Comparison of ENCODE assay signal across 13 cellular contexts in the genomic region with DNA sequence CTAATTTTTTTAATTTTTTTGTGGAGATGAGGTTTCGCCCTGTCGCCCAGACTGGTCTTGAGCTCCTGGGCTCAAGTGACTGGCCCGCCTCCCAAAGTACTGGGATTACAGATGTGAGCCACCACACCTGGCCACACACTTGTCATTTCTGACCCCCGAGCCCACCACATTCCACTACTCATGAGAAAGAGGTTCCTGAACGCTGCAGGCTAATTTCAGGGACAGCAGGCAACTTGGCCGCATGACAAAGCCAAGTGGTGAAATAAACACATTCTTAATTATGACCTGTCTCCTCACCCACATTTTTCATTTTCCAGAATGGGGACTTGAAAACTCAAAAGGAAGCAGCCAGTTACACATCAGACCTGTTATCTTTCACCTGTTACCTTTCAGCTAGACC.
"Had no signal": no experiment of that assay in that cellular context is flagged by ENCODE, and none has a peak within 500 bp of the region (broad histone marks: within the 10 kb centered on the region; RNA-seq: fewer than 3 reads in every experiment).

No MANE protein-coding gene starts in this region.

- H3K4me1 Mint-ChIP-seq: activated CD8-positive, alpha-beta memory T cell treated with anti-CD3 and anti-CD28 coated beads, Interleukin-2, amount 10 ng/mL, durations not matched to agents 7 days and 5 days; activated naive CD8-positive, alpha-beta T cell treated with anti-CD3 and anti-CD28 coated beads, Interleukin-2, amount 10 ng/mL, durations not matched to agents 7 days and 5 days had no signal

- H3K27me3 Mint-ChIP-seq: activated CD8-positive, alpha-beta memory T cell treated with anti-CD3 and anti-CD28 coated beads, Interleukin-2, amount 10 ng/mL, durations not matched to agents 7 days and 5 days; activated naive CD8-positive, alpha-beta T cell treated with anti-CD3 and anti-CD28 coated beads, Interleukin-2, amount 10 ng/mL, durations not matched to agents 7 days and 5 days; activated T-cell treated with anti-CD3 and anti-CD28 coated beads, Interleukin-2, amount 50 U/mL, for 24 hours; naive thymus-derived CD4-positive, alpha-beta T cell had no signal

- H3K27ac Mint-ChIP-seq: activated CD8-positive, alpha-beta memory T cell treated with anti-CD3 and anti-CD28 coated beads, Interleukin-2, amount 10 ng/mL, durations not matched to agents 7 days and 5 days; activated naive CD8-positive, alpha-beta T cell treated with anti-CD3 and anti-CD28 coated beads, Interleukin-2, amount 10 ng/mL, durations not matched to agents 7 days and 5 days; activated T-cell treated with anti-CD3 and anti-CD28 coated beads, Interleukin-2, amount 50 U/mL, for 24 hours had no signal

- H3K4me3 ChIP-seq: right lobe of liver, spleen, thoracic aorta, vagina had no signal

- H3K27ac ChIP-seq: right lobe of liver, spleen, thoracic aorta, vagina had no signal

- H3K4me1 ChIP-seq: right lobe of liver, spleen, vagina had no signal

- DNase-seq: activated CD4-positive, alpha-beta T cell treated with anti-CD3 and anti-CD28 coated beads, Interleukin-2, amount 50 U/mL, for 48 hours; activated CD8-positive, alpha-beta memory T cell treated with anti-CD3 and anti-CD28 coated beads, Interleukin-2, amount 10 ng/mL, durations not matched to agents 7 days and 5 days; activated effector memory CD4-positive, alpha-beta T cell treated with anti-CD3 and anti-CD28 coated beads, Interleukin-2, amount 50 U/mL, for 16 hours; activated naive CD8-positive, alpha-beta T cell treated with anti-CD3 and anti-CD28 coated beads, Interleukin-2, amount 10 ng/mL, durations not matched to agents 7 days and 5 days; activated T-cell treated with anti-CD3 and anti-CD28 coated beads, Interleukin-2, amount 50 U/mL, for 24 hours; aorta; naive thymus-derived CD4-positive, alpha-beta T cell; right lobe of liver; spleen; stimulated activated CD4-positive, alpha-beta T cell treated with anti-CD3 and anti-CD28 coated beads, Interleukin-1b, Interleukin-23, amount 100 ng/mL, for 48 hours; stimulated activated naive CD8-positive, alpha-beta T cell treated with anti-CD3 and anti-CD28 coated beads, Interleukin-15, Interleukin-2, amounts not matched to agents 100 U/mL and 50 U/mL, for 24 hours had no signal

- H3K27me3 ChIP-seq: right lobe of liver, spleen, vagina had no signal

- H3K9me3 Mint-ChIP-seq: activated naive CD8-positive, alpha-beta T cell treated with anti-CD3 and anti-CD28 coated beads, Interleukin-2, amount 10 ng/mL, durations not matched to agents 7 days and 5 days; activated T-cell treated with anti-CD3 and anti-CD28 coated beads, Interleukin-2, amount 50 U/mL, for 24 hours had no signal

- H3K4me3 Mint-ChIP-seq: activated CD8-positive, alpha-beta memory T cell treated with anti-CD3 and anti-CD28 coated beads, Interleukin-2, amount 10 ng/mL, durations not matched to agents 7 days and 5 days; activated naive CD8-positive, alpha-beta T cell treated with anti-CD3 and anti-CD28 coated beads, Interleukin-2, amount 10 ng/mL, durations not matched to agents 7 days and 5 days; activated T-cell treated with anti-CD3 and anti-CD28 coated beads, Interleukin-2, amount 50 U/mL, for 24 hours; naive thymus-derived CD4-positive, alpha-beta T cell had no signal

- H3K9me3 ChIP-seq: right lobe of liver, spleen, thoracic aorta, vagina had no signal
